Comparison of ENCODE assay signal across 1 cellular context in genomic region chr13:50810998-50811397, GRCh38.
TF ChIP-seq lines count a peak whose summit lies in the region.

No MANE protein-coding gene starts in this region.

TF ChIP-seq in GM12878, 131 proteins besides CTCF, POLR2A, EP300 and RAD21 (continued from another document and continues in another):
- TF ChIP-seq RELB (IDR thresholded peaks at IDR 0.05; ENCODE audit: low read depth), result peak; percentile 49; the same call in 1 of the 2 replicates
- TF ChIP-seq ZNF622 (IDR thresholded peaks at IDR 0.05), result no peak
- no peak for TF ChIP-seq ZNF687 (IDR thresholded peaks at IDR 0.05)
- TF ChIP-seq ZBTB40 (IDR thresholded peaks at IDR 0.05; ENCODE audit: borderline replicate concordance), result no peak
- no peak for TF ChIP-seq ZBTB33 (IDR thresholded peaks at IDR 0.05)
- no peak for TF ChIP-seq YBX1 (IDR thresholded peaks at IDR 0.05)
- TF ChIP-seq NBN (IDR thresholded peaks at IDR 0.05), result 0 out of 2 replicates have a peak, but pooled peaks have one; percentile 39
- TF ChIP-seq JUNB (IDR thresholded peaks at IDR 0.05), result peak; percentile 42; the same call in 1 of the 2 replicates
- peak; percentile 33; the same call in 1 of the 2 replicates for TF ChIP-seq PKNOX1 (IDR thresholded peaks at IDR 0.05)
- no peak for TF ChIP-seq ATF3 (IDR thresholded peaks at IDR 0.05; ENCODE audit: borderline replicate concordance, extremely low read depth, low read depth, low read length)
- no peak for TF ChIP-seq HDAC2 (IDR thresholded peaks at IDR 0.05)
- TF ChIP-seq ZNF217 (IDR thresholded peaks at IDR 0.05), result 0 out of 2 replicates have a peak, but pooled peaks have one; percentile 27
- TF ChIP-seq RFX5 (IDR thresholded peaks at IDR 0.05; ENCODE audit: low read depth, low read length), result no peak
- TF ChIP-seq TARDBP (IDR thresholded peaks at IDR 0.05; ENCODE audit: borderline replicate concordance), result no peak
- TF ChIP-seq ZZZ3 (IDR thresholded peaks at IDR 0.05; ENCODE audit: control insufficient read depth, insufficient read length, low read depth), result no peak
- TF ChIP-seq ZBTB4 (CRISPR knock-in tag; IDR thresholded peaks at IDR 0.05), result no peak
- TF ChIP-seq REST (IDR thresholded peaks at IDR 0.05; ENCODE audit: low read depth, low read length), result no peak
- no peak for TF ChIP-seq CBFB (IDR thresholded peaks at IDR 0.05; ENCODE audit: low read depth)
- no peak for TF ChIP-seq E4F1 (IDR thresholded peaks at IDR 0.05; ENCODE audit: borderline replicate concordance, partially characterized antibody)
- TF ChIP-seq FOXM1 (IDR thresholded peaks at IDR 0.05; ENCODE audit: low read depth, low read length), result peak; percentile 66; the same call in 1 of the 2 replicates
- TF ChIP-seq SMAD1 (IDR thresholded peaks at IDR 0.05; ENCODE audit: low read depth, partially characterized antibody), result no peak
